ENCODE assay signal across 8 cellular contexts in the genomic region with DNA sequence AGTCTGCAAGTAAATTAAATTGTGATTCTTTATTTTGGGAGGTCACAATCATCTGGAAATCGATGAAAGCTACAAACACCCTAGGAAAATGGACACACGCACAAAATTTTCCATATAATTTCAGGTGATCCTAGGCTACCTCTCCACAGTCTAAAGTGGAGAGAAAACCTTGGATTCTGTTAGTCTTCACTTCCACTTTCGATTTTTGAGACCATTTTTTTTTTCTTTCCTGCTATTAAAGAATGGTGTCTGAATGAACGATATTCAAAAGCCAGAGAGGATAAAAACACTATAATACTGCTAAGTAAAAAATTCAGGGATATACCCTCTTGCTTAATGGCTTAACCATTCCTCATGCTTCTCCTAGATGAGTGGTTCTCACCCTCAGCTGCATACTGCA. TPM values are rescaled to one million over a fixed set of nuclear protein-coding genes. Genes with fewer than 3 reads are reported as not detected.
DNase-seq lines count a peak whose midpoint lies in the region; ATAC-seq, FAIRE-seq and TF ChIP-seq lines count a peak whose summit lies in the region.

No MANE protein-coding gene starts in this region.

- TF ChIP-seq EP300 in H1 (IDR thresholded peaks at IDR 0.05; ENCODE audit: borderline replicate concordance in 1 of 2, low read depth in 2 of 2, low read length in 2 of 2): no peak

- peak overlapping the region; percentile 54 for H3K27ac ChIP-seq in OCI-LY1 (ENCODE audit: low read depth, low read length, poor library complexity, severe bottlenecking)
- no peak overlapping the region for H3K27ac ChIP-seq in H1 (ENCODE audit: low read depth, low read length)
- H3K27ac ChIP-seq in pancreas: peak overlapping the region; percentile 10 to 99 (median 98)

- H2AFZ ChIP-seq in OCI-LY1 (ENCODE audit: low read length) (no peak overlapping the region), H1 (ENCODE audit: low read length) (no peak overlapping the region)

- no peaks in the 10 kb centered on the region for H3K79me1 ChIP-seq in H1 (ENCODE audit: low read depth, low read length)

- no peak overlapping the region for H3K14ac ChIP-seq in H1 (ENCODE audit: insufficient read length)

- no peak overlapping the region for H3K18ac ChIP-seq in H1 (ENCODE audit: extremely low read depth, low read length)

- no peaks in the 10 kb centered on the region for H3K27me3 ChIP-seq in OCI-LY1 (ENCODE audit: insufficient read depth, low read length)
- H3K27me3 ChIP-seq in H1 (replicated peaks in 1 of 4; ENCODE audit: control insufficient read depth in 3 of 4, extremely low read depth in 1 of 4, insufficient read depth in 3 of 4, low read length in 3 of 4): no peaks in the 10 kb centered on the region
- no peaks in the 10 kb centered on the region for H3K27me3 ChIP-seq in pancreas

- H3K4me2 ChIP-seq in OCI-LY1 (ENCODE audit: low read length): peak overlapping the region; percentile 97
- H3K4me2 ChIP-seq in H1 (ENCODE audit: insufficient read depth in 1 of 2, low read depth in 2 of 2, low read length in 2 of 2): peak overlapping the region; percentile 84 to 95

- H3K36me3 Mint-ChIP-seq in Calu3 (ENCODE audit: insufficient read depth, unreplicated experiment): peaks cover 34% of the 10 kb centered on the region

- no peak overlapping the region for H2BK5ac ChIP-seq in H1 (ENCODE audit: low read depth, low read length)

- BruUV-seq in Calu3 (replicated peaks; lab: Mats Ljungman, UMichigan): no TSS peak

- H3K4me1 Mint-ChIP-seq in Calu3 (ENCODE audit: low read depth, unreplicated experiment): peaks cover 22% of the 10 kb centered on the region

- H3K56ac ChIP-seq in H1 (replicated peaks; ENCODE audit: insufficient read length, low read depth, low read length): no peak overlapping the region

- peak overlapping the region; percentile 28 for H4K5ac ChIP-seq in H1 (ENCODE audit: insufficient read length, low read depth, low read length)

- TF ChIP-seq RAD21 in H1 (IDR thresholded peaks at IDR 0.05 in 1 of 2, conservative IDR thresholded peaks at IDR 0.05 in 1 of 2; ENCODE audit: low read depth in 2 of 2, low read length in 2 of 2): no peak

- H3K9ac ChIP-seq in OCI-LY1 (ENCODE audit: low read length) (peak overlapping the region; percentile 88), H1 (replicated peaks in 1 of 4; ENCODE audit: extremely low read depth in 1 of 4, low read depth in 3 of 4, low read length in 3 of 4) (no peak overlapping the region; a peak in 1 of 7 replicates)

- CTCF ChIA-PET in Calu3 (lab: Charles Lee): interaction anchor here (0.6 kb wide), 1 partner anchor 25 kb away, joined by 3 read pairs; no protein-coding TSS in a partner anchor
- CTCF ChIA-PET in H1 (lab: Charles Lee; ENCODE audit: partially characterized antibody): interaction anchor here (0.6 to 2.4 kb wide), 7 partner anchors 8 to 356 kb away, joined by 3 to 7 read pairs (median 3); no protein-coding TSS in a partner anchor

- no peak overlapping the region for H3K4ac ChIP-seq in H1 (replicated peaks; ENCODE audit: insufficient read length, low read depth, low read length)

- no peak for TF ChIP-seq POLR2A in H1 (IDR thresholded peaks at IDR 0.05; ENCODE audit: control extremely low read depth in 1 of 2, low read depth in 2 of 2, low read length in 2 of 2)

- H3K4me3 Mint-ChIP-seq in Calu3 (ENCODE audit: low read depth, unreplicated experiment): peak overlapping the region; percentile 86

- intact Hi-C loops in Calu3 (cut with micrococcal nuclease; ENCODE audit: unreplicated experiment) (no loop called here), pancreas (cut with DNase I) (loop anchor here in 1 of 3 donors (5.0 kb wide), 1 partner anchor 176 kb away; no protein-coding TSS in a partner anchor)

- H2BK120ac ChIP-seq in H1 (replicated peaks; ENCODE audit: low read depth, low read length): no peak overlapping the region

- ATAC-seq in pancreas (no peak), HG02938 (IDR thresholded peaks at IDR 0.05; ENCODE audit: unreplicated experiment) (no peak), HG03196 (IDR thresholded peaks at IDR 0.05; ENCODE audit: unreplicated experiment) (no peak)

- no peak overlapping the region for H4K91ac ChIP-seq in H1 (replicated peaks; ENCODE audit: insufficient read length, low read length)

- 79% methylated on average over 4 of the region's 4 CpGs; no CpG with 5 or more reads in 1 of the 2 experiments for WGBS in H1 (ENCODE audit: extremely low coverage in 1 of 2, insufficient coverage in 1 of 2, insufficient read length in 1 of 2, insufficient replicate concordance in 2 of 2, low coverage in 1 of 2, low lambda C conversion rate in 2 of 2, missing lambda C conversion rate in 1 of 2), 2 experiments
- WGBS in pancreas, 2 donors: 11 to 18% methylated on average over 4 of the region's 4 CpGs

- H3K9me3 Mint-ChIP-seq in Calu3 (ENCODE audit: low read depth, unreplicated experiment): no peaks in the 10 kb centered on the region

- H3K23me2 ChIP-seq in H1 (ENCODE audit: low read depth, low read length): peaks cover 7% of the 10 kb centered on the region

- H3K4me3 ChIP-seq in OCI-LY1 (ENCODE audit: low read depth, low read length, poor library complexity, severe bottlenecking) (peak overlapping the region; percentile 79), H1 (ENCODE audit: extremely low read depth in 1 of 4, insufficient read depth in 2 of 4, low read depth in 3 of 4, low read length in 4 of 4) (peak overlapping the region in 2 of 4 experiments; percentile 86; a peak in 5 of 8 replicates), pancreas (peak overlapping the region in 3 of 4 donors; percentile 62 to 78 (median 72))

- H3K27ac Mint-ChIP-seq in Calu3 (ENCODE audit: unreplicated experiment): peak overlapping the region; percentile 97

- H3F3A ChIP-seq in OCI-LY1 (ENCODE audit: insufficient read depth, low read length): no peaks in the 10 kb centered on the region

- H2AK5ac ChIP-seq in H1 (ENCODE audit: low read depth, low read length): no peak overlapping the region

- H4K20me1 ChIP-seq in OCI-LY1 (ENCODE audit: insufficient read depth, low read length) (no peaks in the 10 kb centered on the region), H1 (replicated peaks in 1 of 2; ENCODE audit: control insufficient read depth in 1 of 2, insufficient read depth in 2 of 2, low read length in 2 of 2) (peaks cover 0 to 2% of the 10 kb centered on the region in 2 experiments)

- H2BK20ac ChIP-seq in H1 (ENCODE audit: low read length): no peak overlapping the region

- FAIRE-seq in H1 (lab: Jason Lieb, UNC) (no peak), pancreas (lab: Jason Lieb, UNC) (no peak)

- H4K8ac ChIP-seq in H1 (ENCODE audit: extremely low read depth, insufficient read depth, low read length): no peak overlapping the region

- no peaks in the 10 kb centered on the region for H3K27me3 Mint-ChIP-seq in Calu3 (ENCODE audit: unreplicated experiment)

- H2BK15ac ChIP-seq in H1 (ENCODE audit: low read length): no peak overlapping the region

- no peaks in the 10 kb centered on the region for H3K9me3 ChIP-seq in OCI-LY1 (ENCODE audit: low read length)
- H3K9me3 ChIP-seq in H1 (ENCODE audit: insufficient read depth in 2 of 2, low read depth in 1 of 2, low read length in 1 of 2): no peaks in the 10 kb centered on the region
- H3K9me3 ChIP-seq in pancreas: no peaks in the 10 kb centered on the region

- no peaks in the 10 kb centered on the region for H3K9me2 ChIP-seq in OCI-LY1 (ENCODE audit: low read depth, low read length)

- DNase-seq in Calu3: no peak
- no peak for DNase-seq in H1 (ENCODE audit: low read depth in 1 of 2, low spot score in 2 of 2)
- DNase-seq in pancreas: no peak
- DNase-seq in Kasumi-1 (lab: John Stamatoyannopoulos, UW): no peak
- DNase-seq in superior temporal gyrus (ENCODE audit: extremely low spot score): no peak

- H3K4me1 ChIP-seq in OCI-LY1 (ENCODE audit: insufficient read depth, low read length, severe bottlenecking) (peaks cover 56% of the 10 kb centered on the region), H1 (replicated peaks in 1 of 4; ENCODE audit: control insufficient read depth in 3 of 4, insufficient read depth in 4 of 4, low read length in 3 of 4) (peaks cover 2 to 11% (median 5%) of the 10 kb centered on the region in 4 experiments; a peak in 5 of 7 replicates), pancreas (peaks cover 21 to 51% (median 32%) of the 10 kb centered on the region in 3 donors)

- TF ChIP-seq CTCF in Calu3 (IDR thresholded peaks at IDR 0.05; ENCODE audit: unreplicated experiment): no peak
- no peak for TF ChIP-seq CTCF in OCI-LY1 (IDR thresholded peaks at IDR 0.05; ENCODE audit: low read length)
- no peak for TF ChIP-seq CTCF in H1 (IDR thresholded peaks at IDR 0.05; ENCODE audit: control extremely low read depth in 1 of 3, insufficient read depth in 1 of 3, low read depth in 1 of 3, low read length in 3 of 3)
- no peak for TF ChIP-seq CTCF in pancreas (IDR thresholded peaks at IDR 0.05)

- H3K23ac ChIP-seq in H1 (ENCODE audit: insufficient read length): no peak overlapping the region

- H2BK12ac ChIP-seq in H1 (ENCODE audit: low read depth, low read length): no peak overlapping the region

- POLR2A ChIA-PET in H1 (lab: Charles Lee; ENCODE audit: partially characterized antibody): interaction anchor here (0.8 to 6.9 kb wide), 6 partner anchors 23 to 184 kb away, joined by 3 to 64 read pairs (median 16); a partner anchor contains a TSS

- peaks cover 50% of the 10 kb centered on the region for H3K79me2 ChIP-seq in OCI-LY1 (ENCODE audit: insufficient read depth, low read length)
- peaks cover 3 to 58% of the 10 kb centered on the region in 2 experiments; a peak in 3 of 4 replicates for H3K79me2 ChIP-seq in H1 (ENCODE audit: control insufficient read depth in 1 of 2, insufficient read depth in 2 of 2, low read length in 2 of 2)

- no peaks in the 10 kb centered on the region for H3K36me3 ChIP-seq in OCI-LY1 (ENCODE audit: insufficient read depth, low read length)
- H3K36me3 ChIP-seq in H1 (ENCODE audit: control insufficient read depth in 2 of 4, insufficient read depth in 4 of 4, low read length in 3 of 4): no peaks in the 10 kb centered on the region
- no peaks in the 10 kb centered on the region for H3K36me3 ChIP-seq in pancreas

RNA-seq across cellular contexts. Expression of a gene that starts 1.7 kb away (rescaled TPM):
- total RNA-seq in Calu3 (2022) (26.4 and 27.0 TPM in 2 replicates), pancreas (10 to 100 TPM; 26.5 to 36.4 (median 31.9) TPM)
- 62.7 and 62.8 TPM in 2 replicates for total RNA-seq in H1 (2021; fragmentation: NEBNext Ultra II Directional; extraction: Animal tissue kit (Norgen Biotek cat#: 25700))
- polyA plus RNA-seq in H1 (2011; rRNA removed) (26.5 and 34.6 TPM in 2 replicates), pancreas (10 to 100 TPM; 17.6 to 39.2 TPM)
- polyA plus RNA-seq in H1 (2011; cell fraction: cytosol; rRNA removed): 37.0 TPM
- 18.9 TPM for polyA plus RNA-seq in H1 (2011; cell fraction: nucleus; rRNA removed)
- polyA plus RNA-seq in H1 (2012, experiment 1 of 2): 33.3 to 44.9 TPM (median 40.0 TPM) in 4 replicates
- polyA plus RNA-seq in H1 (2012, experiment 2 of 2): 3.5 TPM
- 25.0 TPM for polyA plus RNA-seq in H1 (2013, experiment 1 of 2)
- polyA plus RNA-seq in H1 (2013, experiment 2 of 2): 24.1 TPM
- polyA minus RNA-seq in H1 (2011; rRNA and poly(A)+ RNA removed): 52.5 and 53.5 TPM in 2 replicates
- 43.4 TPM for polyA minus RNA-seq in H1 (2011; cell fraction: cytosol; rRNA and poly(A)+ RNA removed)
- 117 TPM for polyA minus RNA-seq in H1 (2011; cell fraction: nucleus; rRNA and poly(A)+ RNA removed)

RNA-seq across cellular contexts. Expression of a gene that starts 28.2 kb away (rescaled TPM):
- total RNA-seq in Calu3 (2022) (18.6 and 22.6 TPM in 2 replicates), pancreas (10 to 100 TPM in 5 of 6 donors, 1 to 10 TPM in 1; 8.6 to 19.3 (median 13.9) TPM)
- 21.9 and 23.7 TPM in 2 replicates for total RNA-seq in H1 (2021; fragmentation: NEBNext Ultra II Directional; extraction: Animal tissue kit (Norgen Biotek cat#: 25700))
- polyA plus RNA-seq in H1 (2011; rRNA removed) (10.7 and 11.9 TPM in 2 replicates), pancreas (10 to 100 TPM; 24.8 to 36.0 TPM)
- polyA plus RNA-seq in H1 (2011; cell fraction: cytosol; rRNA removed): 16.0 TPM
- 10.3 TPM for polyA plus RNA-seq in H1 (2011; cell fraction: nucleus; rRNA removed)
- 15.2 to 33.0 TPM (median 21.7 TPM) in 4 replicates for polyA plus RNA-seq in H1 (2012, experiment 1 of 2)
- polyA plus RNA-seq in H1 (2012, experiment 2 of 2): 11.6 TPM
- 45.1 TPM for polyA plus RNA-seq in H1 (2013, experiment 1 of 2)
- polyA plus RNA-seq in H1 (2013, experiment 2 of 2): 44.9 TPM
- 2.7 and 7.3 TPM in 2 replicates for polyA minus RNA-seq in H1 (2011; rRNA and poly(A)+ RNA removed)
- 8.1 TPM for polyA minus RNA-seq in H1 (2011; cell fraction: cytosol; rRNA and poly(A)+ RNA removed)
- 14.7 TPM for polyA minus RNA-seq in H1 (2011; cell fraction: nucleus; rRNA and poly(A)+ RNA removed)

RNA-seq across cellular contexts. Expression of a gene that starts 49.4 kb away (rescaled TPM):
- total RNA-seq in Calu3 (2022) (4.7 and 6.0 TPM in 2 replicates), pancreas (1 to 10 TPM in 2 of 6 donors, under 1 TPM in 4; 0.24 to 2.8 (median 0.41) TPM)
- 0.52 TPM in 1 of 2 replicates, not detected in the other for total RNA-seq in H1 (2021; fragmentation: NEBNext Ultra II Directional; extraction: Animal tissue kit (Norgen Biotek cat#: 25700))
- polyA plus RNA-seq in H1 (2011; rRNA removed) (0.20 and 0.54 TPM in 2 replicates), pancreas (under 1 TPM; 0.49 to 0.63 TPM)
- polyA plus RNA-seq in H1 (2011; cell fraction: cytosol; rRNA removed): 0.32 TPM
- 0.53 TPM for polyA plus RNA-seq in H1 (2011; cell fraction: nucleus; rRNA removed)
- polyA plus RNA-seq in H1 (2012, experiment 1 of 2): 0.84 to 1.00 TPM (median 0.87 TPM) in 4 replicates
- 0.52 TPM for polyA plus RNA-seq in H1 (2012, experiment 2 of 2)
- 0.49 TPM for polyA plus RNA-seq in H1 (2013, experiment 1 of 2)
- 0.39 TPM for polyA plus RNA-seq in H1 (2013, experiment 2 of 2)
- polyA minus RNA-seq in H1 (2011; rRNA and poly(A)+ RNA removed): 0.16 and 0.80 TPM in 2 replicates
- polyA minus RNA-seq in H1 (2011; cell fraction: cytosol; rRNA and poly(A)+ RNA removed): not detected
- not detected for polyA minus RNA-seq in H1 (2011; cell fraction: nucleus; rRNA and poly(A)+ RNA removed)
